9 cellular contexts compared by ENCODE assay signal in the genomic region with DNA sequence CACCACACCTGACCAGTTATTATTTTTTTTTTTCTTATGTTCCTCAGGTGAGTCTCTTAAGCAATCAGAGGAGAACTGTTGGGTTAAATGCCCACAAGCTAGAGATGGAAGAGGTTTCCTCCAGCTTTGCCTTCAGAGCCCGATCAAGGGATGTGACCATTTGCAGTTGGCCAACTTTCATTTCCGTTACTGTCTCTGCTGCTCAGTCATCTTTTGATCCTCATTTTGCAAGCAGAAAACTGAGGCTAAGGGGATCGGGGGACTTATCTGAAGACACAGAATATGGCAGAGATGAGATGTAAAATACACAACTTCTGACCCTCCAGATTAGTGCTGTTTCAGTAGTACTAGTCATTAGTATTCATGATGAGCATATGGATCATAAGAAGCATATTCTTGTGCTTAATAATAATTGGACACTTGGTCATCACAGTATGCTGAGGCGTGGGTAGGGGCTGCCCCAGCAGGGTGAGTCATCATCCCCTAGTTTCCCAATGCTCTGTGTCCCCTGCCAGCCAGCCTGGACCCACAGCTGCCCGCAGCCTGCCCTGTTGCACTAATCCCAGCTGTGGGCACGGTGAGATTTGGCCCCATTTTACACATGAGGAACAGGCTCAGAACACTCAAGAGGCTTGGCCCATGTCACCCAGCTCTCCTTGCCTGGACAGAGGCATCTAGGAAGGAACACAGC.
DNase-seq lines count a peak whose midpoint lies in the region; ATAC-seq, FAIRE-seq and TF ChIP-seq lines count a peak whose summit lies in the region.
"Had no signal": no experiment of that assay in that cellular context is flagged by ENCODE, and none has a peak within 500 bp of the region (broad histone marks: within the 10 kb centered on the region; RNA-seq: fewer than 3 reads in every experiment).

No MANE protein-coding gene starts in this region.

- in situ Hi-C loops in G401 (cut with HindIII; ENCODE audit: low sequenced_read_pairs): no loop called here

- FAIRE-seq in RCC 7860 (lab: Jason Lieb, UNC): no peak

- TF ChIP-seq CTCF in fibroblast of pulmonary artery (IDR thresholded peaks at IDR 0.05; ENCODE audit: low read length, missing control alignments) (no peak), retinal pigment epithelial cell (conservative IDR thresholded peaks at IDR 0.05; ENCODE audit: low read depth, low read length) (no peak)

- no peak for ATAC-seq in GM19455 (IDR thresholded peaks at IDR 0.05; ENCODE audit: unreplicated experiment)

- no peak overlapping the region for H3K4me3 ChIP-seq in fibroblast of pulmonary artery (replicated peaks; ENCODE audit: low read depth, low read length)
- no peak overlapping the region for H3K4me3 ChIP-seq in retinal pigment epithelial cell (ENCODE audit: low read length)

- DNase-seq in G401 (ENCODE audit: low spot score): peak; percentile 3
- peak; percentile 78 for DNase-seq in RCC 7860 (ENCODE audit: low spot score)
- peak; percentile 80 for DNase-seq in fibroblast of pulmonary artery (ENCODE audit: low read depth)
- DNase-seq in retinal pigment epithelial cell (ENCODE audit: low read depth): peak; percentile 75
- DNase-seq in HPDE6-E6E7 (ENCODE audit: extremely low spot score): no peak
- no peak for DNase-seq in NCI-H2029 (lab: John Stamatoyannopoulos, UW)
- DNase-seq in DMS114 treated with DMSO at 0.1 percent for 48 hours (lab: John Stamatoyannopoulos, UW; ENCODE audit: unreplicated experiment): no peak
- DNase-seq: stimulated activated CD4-positive, alpha-beta T cell treated with anti-CD3 and anti-CD28 coated beads, Interleukin-4, amount 100 ng/mL, for 1 hour had no signal

Comparison
In these comparisons a context has a peak if more than half of its experiments do, and no peak if none do; other contexts are left out.
1. DNase-seq: peak in G401 (single experiment), RCC 7860 (single experiment), fibroblast of pulmonary artery (single experiment) and retinal pigment epithelial cell (single experiment); none in HPDE6-E6E7 (single experiment), NCI-H2029 (single experiment) and DMS114 treated with DMSO at 0.1 percent for 48 hours (single experiment).